In the genomic region with DNA sequence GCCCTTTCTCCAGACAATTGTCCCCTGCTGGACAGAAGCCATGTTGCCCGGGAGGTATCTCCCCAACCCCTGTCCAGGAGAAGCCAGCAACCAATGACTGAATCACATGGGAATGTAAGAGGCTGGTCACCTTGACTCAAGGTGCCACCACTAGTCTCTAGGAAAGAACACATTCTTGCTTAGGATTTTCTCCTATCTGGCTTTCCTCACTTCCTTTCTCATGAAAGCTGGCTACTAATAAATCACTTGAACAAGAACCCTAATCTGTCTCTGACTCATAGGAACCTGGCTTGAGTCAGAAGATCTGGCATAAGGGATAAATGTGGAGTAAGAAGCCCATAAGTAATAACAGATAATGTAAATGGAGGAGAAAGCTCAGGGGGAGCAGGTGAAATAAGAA, we compare ENCODE assay signal across 17 cellular contexts.
DNase-seq lines count a peak whose midpoint lies in the region; ATAC-seq and TF ChIP-seq lines count a peak whose summit lies in the region.
"Had no signal": no experiment of that assay in that cellular context is flagged by ENCODE, and none has a peak within 500 bp of the region (broad histone marks: within the 10 kb centered on the region; RNA-seq: fewer than 3 reads in every experiment).

No MANE protein-coding gene starts in this region.

- 72% methylated on average over 1 of the region's 1 CpG for WGBS in hepatocyte (ENCODE audit: low lambda C conversion rate, missing lambda C conversion rate)

- no peaks in the 10 kb centered on the region for H3K27me3 ChIP-seq in hepatocyte

- no peaks in the 10 kb centered on the region for H3K36me3 ChIP-seq in hepatocyte (replicated peaks; ENCODE audit: insufficient read depth, low read depth)
- H3K36me3 ChIP-seq: thoracic aorta had no signal

- no peak overlapping the region for H2AFZ ChIP-seq in hepatocyte

- H3K4me2 ChIP-seq in hepatocyte = no peak overlapping the region

- DNase-seq in AG09309 (ENCODE audit: low read depth) (peak; percentile 61), LHCN-M2 (ENCODE audit: low read depth) (peak; percentile 50), astrocyte of the spinal cord (ENCODE audit: low read depth, low spot score) (peak; percentile 67), hepatocyte (ENCODE audit: low spot score) (peak; percentile 9), OCI-M2 (lab: John Stamatoyannopoulos, UW; ENCODE audit: unreplicated experiment) (no peak)
- DNase-seq in stimulated activated CD4-positive, alpha-beta T cell treated with anti-CD3 and anti-CD28 coated beads, Interleukin-1b, Interleukin-23, amount 100 ng/mL, for 48 hours = no peak
- DNase-seq: activated CD4-positive, alpha-beta T cell treated with anti-CD3 and anti-CD28 coated beads for 1 hour; activated CD8-positive, alpha-beta memory T cell treated with anti-CD3 and anti-CD28 coated beads, Interleukin-2, amount 50 U/mL, for 4 hours; activated naive CD4-positive, alpha-beta T cell; caudate nucleus; GDM1; naive thymus-derived CD8-positive, alpha-beta T cell; NCI-H2029 had no signal

- no peak overlapping the region for H3K27ac ChIP-seq in hepatocyte
- H3K27ac ChIP-seq: HL-60, thoracic aorta had no signal

- no peaks in the 10 kb centered on the region for H3K9me2 ChIP-seq in hepatocyte (replicated peaks; ENCODE audit: insufficient read depth)

- no peak for ATAC-seq in GM18520 (IDR thresholded peaks at IDR 0.05; ENCODE audit: unreplicated experiment)
- no peak for ATAC-seq in GM19023 (IDR thresholded peaks at IDR 0.05; ENCODE audit: unreplicated experiment)
- ATAC-seq: naive thymus-derived CD8-positive, alpha-beta T cell had no signal

- H3K79me2 ChIP-seq in hepatocyte = no peaks in the 10 kb centered on the region

- no peak for TF ChIP-seq CTCF in AG09309 (IDR thresholded peaks at IDR 0.05; ENCODE audit: control insufficient read depth, insufficient read depth, low read depth, low read length, missing control alignments)
- TF ChIP-seq CTCF in astrocyte of the spinal cord (IDR thresholded peaks at IDR 0.05; ENCODE audit: low read depth, low read length) = no peak
- TF ChIP-seq CTCF in hepatocyte (IDR thresholded peaks at IDR 0.05; ENCODE audit: poor library complexity) = no peak

- H3K4me3 ChIP-seq in AG09309 (ENCODE audit: control insufficient read depth, low read depth, low read length) (no peak overlapping the region), astrocyte of the spinal cord (ENCODE audit: low read depth, low read length) (no peak overlapping the region), hepatocyte (no peak overlapping the region)
- H3K4me3 ChIP-seq: thoracic aorta had no signal

- in situ Hi-C loops in astrocyte of the spinal cord (cut with HindIII; ENCODE audit: low sequenced_read_pairs) = no loop called here

- no peaks in the 10 kb centered on the region for H3K4me1 ChIP-seq in hepatocyte (ENCODE audit: insufficient read depth)

- no peaks in the 10 kb centered on the region for H4K20me1 ChIP-seq in hepatocyte (ENCODE audit: insufficient read depth, poor library complexity, severe bottlenecking)

- no peaks in the 10 kb centered on the region for H3K9me3 ChIP-seq in hepatocyte (ENCODE audit: low read depth)
- H3K9me3 ChIP-seq: thoracic aorta had no signal

Comparison
In these comparisons a context has a peak if more than half of its experiments do, and no peak if none do; other contexts are left out.
1. DNase-seq: peak in AG09309 (single experiment), LHCN-M2 (single experiment), astrocyte of the spinal cord (single experiment) and hepatocyte (single experiment); none in OCI-M2 (single experiment) and stimulated activated CD4-positive, alpha-beta T cell treated with anti-CD3 and anti-CD28 coated beads, Interleukin-1b, Interleukin-23, amount 100 ng/mL, for 48 hours (single experiment).